8 cellular contexts compared by ENCODE assay signal in genomic region chr17:50866261-50866949, GRCh38. TPM values are rescaled to one million over a fixed set of nuclear protein-coding genes. Genes with fewer than 3 reads are reported as not detected.
DNase-seq lines count a peak whose midpoint lies in the region; ATAC-seq and TF ChIP-seq lines count a peak whose summit lies in the region.

Gene TOB1 (minus strand): TSS chr17:50866354. CDS start chr17:50864017, 2,337 bp downstream.

- H3K27ac Mint-ChIP-seq in CD4-positive, CD25-positive, alpha-beta regulatory T cell: peak within 1 kb of the TSS; percentile 98 to 100 (median 99)

- 1% methylated on average over 43 to 63 of the region's 75 CpGs for WGBS in lower leg skin, 2 donors

- H3K27me3 Mint-ChIP-seq in CD4-positive, CD25-positive, alpha-beta regulatory T cell: no peaks in the 10 kb centered on the region

- intact Hi-C loops in lower leg skin (cut with DNase I; ENCODE audit: low total_unique reads): loop anchor here (5.0 kb wide), 1 partner anchor 86 kb away; no protein-coding TSS in a partner anchor

- H3K27ac ChIP-seq in CD4-positive, CD25-positive, alpha-beta regulatory T cell (ENCODE audit: insufficient read depth, low read length, poor library complexity, severe bottlenecking): peak within 1 kb of the TSS; percentile 98

- ATAC-seq in CD4-positive, CD25-positive, alpha-beta regulatory T cell (ENCODE audit: low read depth in 2 of 2): peak; percentile 70 to 73
- ATAC-seq in GM19438 (IDR thresholded peaks at IDR 0.05; ENCODE audit: low read depth, unreplicated experiment) (peak; percentile 62), HG03571 (IDR thresholded peaks at IDR 0.05; ENCODE audit: unreplicated experiment) (peak; percentile 65)

- peak; percentile 95 to 97 (median 95) for DNase-seq in CD4-positive, CD25-positive, alpha-beta regulatory T cell
- DNase-seq in NCI-H82 (lab: John Stamatoyannopoulos, UW): peak; percentile 99
- DNase-seq in activated CD4-positive, alpha-beta T cell treated with anti-CD3 and anti-CD28 coated beads, Interleukin-2, amount 50 U/mL, for 48 hours: peak; percentile 96 to 97
- DNase-seq in dermis blood vessel endothelial cell: peak; percentile 98
- DNase-seq in lower leg skin (ENCODE audit: low spot score in 2 of 2): peak; percentile 97 to 99
- DNase-seq in stimulated activated CD4-positive, alpha-beta T cell treated with anti-CD3 and anti-CD28 coated beads, Interleukin-4, amount 100 ng/mL, for 4 hours: peak; percentile 91 to 97

- H3K36me3 ChIP-seq in CD4-positive, CD25-positive, alpha-beta regulatory T cell (ENCODE audit: control insufficient read depth, insufficient read depth, low read length): peaks cover 18% of the 10 kb centered on the region

- peaks cover 22% of the 10 kb centered on the region for H3K36me3 Mint-ChIP-seq in CD4-positive, CD25-positive, alpha-beta regulatory T cell

- H3K27me3 ChIP-seq in CD4-positive, CD25-positive, alpha-beta regulatory T cell (ENCODE audit: control insufficient read depth, insufficient read depth, low read length): no peaks in the 10 kb centered on the region

- peak in 1 of 2 donors; percentile 100 for TF ChIP-seq POLR2A in lower leg skin (IDR thresholded peaks at IDR 0.05)

- no peaks in the 10 kb centered on the region for H3K9me3 ChIP-seq in CD4-positive, CD25-positive, alpha-beta regulatory T cell (ENCODE audit: control insufficient read depth in 2 of 2, low read length in 2 of 2)

- peaks cover 0 to 3% (median 0%) of the 10 kb centered on the region in 7 donors for H3K9me3 Mint-ChIP-seq in CD4-positive, CD25-positive, alpha-beta regulatory T cell

- H3K4me1 Mint-ChIP-seq in CD4-positive, CD25-positive, alpha-beta regulatory T cell: peaks cover 41 to 59% (median 46%) of the 10 kb centered on the region in 4 donors

- peak within 1 kb of the TSS; percentile 95 to 100 (median 98) for H3K4me3 Mint-ChIP-seq in CD4-positive, CD25-positive, alpha-beta regulatory T cell

- peaks cover 70% of the 10 kb centered on the region for H3K4me1 ChIP-seq in CD4-positive, CD25-positive, alpha-beta regulatory T cell (ENCODE audit: control insufficient read depth, insufficient read depth, low read length, poor library complexity, severe bottlenecking)

- peak within 1 kb of the TSS; percentile 98 for H3K4me3 ChIP-seq in CD4-positive, CD25-positive, alpha-beta regulatory T cell (ENCODE audit: low read depth, low read length)
- peak within 1 kb of the TSS; percentile 89 for H3K4me3 ChIP-seq in lower leg skin (ENCODE audit: low read depth, poor library complexity, severe bottlenecking)

- TF ChIP-seq CTCF in lower leg skin (IDR thresholded peaks at IDR 0.05): peak in 1 of 3 donors; percentile 3

RNA-seq across cellular contexts. Expression of gene TOB1, which starts in this region (rescaled TPM):
- total RNA-seq in CD4-positive, CD25-positive, alpha-beta regulatory T cell: 254 TPM
- 10 to 100 TPM; 30.7 to 60.7 (median 36.3) TPM for polyA plus RNA-seq in CD4-positive, CD25-positive, alpha-beta regulatory T cell
- 2.9 and 4.4 TPM in 2 replicates for total RNA-seq in dermis blood vessel endothelial cell
- total RNA-seq in lower leg skin: 100 to 1,000 TPM; 130 to 156 (median 142) TPM

Comparison
In these comparisons a context has a peak if more than half of its experiments do, and no peak if none do; other contexts are left out.
1. Peak in every context shown above with its lines: DNase-seq, ATAC-seq, H3K4me3 ChIP-seq and H3K27ac ChIP-seq.
2. RNA of gene TOB1 (total RNA-seq): 254 TPM in CD4-positive, CD25-positive, alpha-beta regulatory T cell (single experiment) and 130 to 156 TPM in lower leg skin; 2.9 to 4.4 TPM in dermis blood vessel endothelial cell; every median in the first group is over 10 times any median in the second.